ENCODE assay signal across 19 cellular contexts in genomic region chr21:25701529-25701928, GRCh38.
"Had no signal": no experiment of that assay in that cellular context is flagged by ENCODE, and none has a peak within 500 bp of the region (broad histone marks: within the 10 kb centered on the region; RNA-seq: fewer than 3 reads in every experiment).

No MANE protein-coding gene starts in this region.

- H3K27me3 Mint-ChIP-seq: activated CD4-positive, alpha-beta memory T cell treated with anti-CD3 and anti-CD28 coated beads, Interleukin-2, amount 10 ng/mL, durations not matched to agents 7 days and 5 days; activated CD8-positive, alpha-beta memory T cell treated with anti-CD3 and anti-CD28 coated beads, Interleukin-2, amount 10 ng/mL, durations not matched to agents 7 days and 5 days; activated naive CD8-positive, alpha-beta T cell treated with anti-CD3 and anti-CD28 coated beads, Interleukin-2, amount 50 U/mL, for 24 hours; brain; effector memory CD8-positive, alpha-beta T cell; natural killer cell treated with Interleukin-12 subunit alpha and Interleukin-12 subunit beta and Interleukin-15 and Interleukin-18, amount 100 ng/mL, for 72 hours; stimulated activated memory B cell treated with anti-CD40 and anti-IgM and Interleukin-4, amounts not matched to agents 10 μg/mL and 1 μg/mL and 100 μg/mL, for 72 hours had no signal

- H3K4me1 Mint-ChIP-seq: activated CD4-positive, alpha-beta memory T cell treated with anti-CD3 and anti-CD28 coated beads, Interleukin-2, amount 10 ng/mL, durations not matched to agents 7 days and 5 days; activated CD8-positive, alpha-beta memory T cell treated with anti-CD3 and anti-CD28 coated beads, Interleukin-2, amount 10 ng/mL, durations not matched to agents 7 days and 5 days; activated naive CD8-positive, alpha-beta T cell treated with anti-CD3 and anti-CD28 coated beads, Interleukin-2, amount 50 U/mL, for 24 hours; brain; stimulated activated memory B cell treated with anti-CD40 and anti-IgM and Interleukin-4, amounts not matched to agents 10 μg/mL and 1 μg/mL and 100 μg/mL, for 72 hours had no signal

- ATAC-seq: activated CD8-positive, alpha-beta memory T cell treated with anti-CD3 and anti-CD28 coated beads, Interleukin-2, amount 10 ng/mL, durations not matched to agents 7 days and 5 days; activated naive CD8-positive, alpha-beta T cell treated with anti-CD3 and anti-CD28 coated beads, Interleukin-2, amount 50 U/mL, for 24 hours; effector memory CD8-positive, alpha-beta T cell; natural killer cell treated with Interleukin-12 subunit alpha and Interleukin-12 subunit beta and Interleukin-15 and Interleukin-18, amount 100 ng/mL, for 72 hours; pancreas; sciatic nerve; stimulated activated memory B cell treated with anti-CD40 and anti-IgM and Interleukin-4, amounts not matched to agents 10 μg/mL and 1 μg/mL and 100 μg/mL, for 72 hours had no signal

- H3K27ac Mint-ChIP-seq: activated CD4-positive, alpha-beta memory T cell treated with anti-CD3 and anti-CD28 coated beads, Interleukin-2, amount 10 ng/mL, durations not matched to agents 7 days and 5 days; activated CD8-positive, alpha-beta memory T cell treated with anti-CD3 and anti-CD28 coated beads, Interleukin-2, amount 10 ng/mL, durations not matched to agents 7 days and 5 days; activated naive CD4-positive, alpha-beta T cell treated with anti-CD3 and anti-CD28 coated beads for 36 hours; activated naive CD8-positive, alpha-beta T cell treated with anti-CD3 and anti-CD28 coated beads, Interleukin-2, amount 50 U/mL, for 24 hours; brain; natural killer cell treated with Interleukin-12 subunit alpha and Interleukin-12 subunit beta and Interleukin-15 and Interleukin-18, amount 100 ng/mL, for 72 hours; stimulated activated memory B cell treated with anti-CD40 and anti-IgM and Interleukin-4, amounts not matched to agents 10 μg/mL and 1 μg/mL and 100 μg/mL, for 72 hours had no signal

- DNase-seq: activated CD4-positive, alpha-beta memory T cell treated with anti-CD3 and anti-CD28 coated beads, Interleukin-2, amount 10 ng/mL, durations not matched to agents 7 days and 5 days; activated CD4-positive, alpha-beta T cell treated with anti-CD3 and anti-CD28 coated beads for 48 hours; activated CD4-positive, CD25-positive, alpha-beta regulatory T cell; activated CD8-positive, alpha-beta memory T cell treated with anti-CD3 and anti-CD28 coated beads, Interleukin-2, amount 10 ng/mL, durations not matched to agents 7 days and 5 days; activated naive CD4-positive, alpha-beta T cell treated with anti-CD3 and anti-CD28 coated beads for 36 hours; activated naive CD8-positive, alpha-beta T cell treated with anti-CD3 and anti-CD28 coated beads, Interleukin-2, amount 50 U/mL, for 24 hours; anterior cingulate cortex; caudate nucleus; effector memory CD8-positive, alpha-beta T cell; foreskin melanocyte; head of caudate nucleus; kidney glomerular epithelial cell; pancreas; stimulated activated CD4-positive, alpha-beta T cell treated with anti-CD3 and anti-CD28 coated beads, Interleukin-4, amount 100 ng/mL, for 4 hours; testis had no signal

- H3K36me3 Mint-ChIP-seq: activated CD8-positive, alpha-beta memory T cell treated with anti-CD3 and anti-CD28 coated beads, Interleukin-2, amount 10 ng/mL, durations not matched to agents 7 days and 5 days; natural killer cell treated with Interleukin-12 subunit alpha and Interleukin-12 subunit beta and Interleukin-15 and Interleukin-18, amount 100 ng/mL, for 72 hours; stimulated activated memory B cell treated with anti-CD40 and anti-IgM and Interleukin-4, amounts not matched to agents 10 μg/mL and 1 μg/mL and 100 μg/mL, for 72 hours had no signal

- H3K4me3 Mint-ChIP-seq: activated CD4-positive, alpha-beta memory T cell treated with anti-CD3 and anti-CD28 coated beads, Interleukin-2, amount 10 ng/mL, durations not matched to agents 7 days and 5 days; activated CD8-positive, alpha-beta memory T cell treated with anti-CD3 and anti-CD28 coated beads, Interleukin-2, amount 10 ng/mL, durations not matched to agents 7 days and 5 days; activated naive CD4-positive, alpha-beta T cell treated with anti-CD3 and anti-CD28 coated beads for 36 hours; activated naive CD8-positive, alpha-beta T cell treated with anti-CD3 and anti-CD28 coated beads, Interleukin-2, amount 50 U/mL, for 24 hours; brain; effector memory CD8-positive, alpha-beta T cell; natural killer cell treated with Interleukin-12 subunit alpha and Interleukin-12 subunit beta and Interleukin-15 and Interleukin-18, amount 100 ng/mL, for 72 hours; stimulated activated memory B cell treated with anti-CD40 and anti-IgM and Interleukin-4, amounts not matched to agents 10 μg/mL and 1 μg/mL and 100 μg/mL, for 72 hours had no signal

- H3K9me3 Mint-ChIP-seq: activated CD4-positive, alpha-beta memory T cell treated with anti-CD3 and anti-CD28 coated beads, Interleukin-2, amount 10 ng/mL, durations not matched to agents 7 days and 5 days; activated naive CD4-positive, alpha-beta T cell treated with anti-CD3 and anti-CD28 coated beads for 36 hours; activated naive CD8-positive, alpha-beta T cell treated with anti-CD3 and anti-CD28 coated beads, Interleukin-2, amount 50 U/mL, for 24 hours; effector memory CD8-positive, alpha-beta T cell; natural killer cell treated with Interleukin-12 subunit alpha and Interleukin-12 subunit beta and Interleukin-15 and Interleukin-18, amount 100 ng/mL, for 72 hours; stimulated activated memory B cell treated with anti-CD40 and anti-IgM and Interleukin-4, amounts not matched to agents 10 μg/mL and 1 μg/mL and 100 μg/mL, for 72 hours had no signal
